In the genomic region with DNA sequence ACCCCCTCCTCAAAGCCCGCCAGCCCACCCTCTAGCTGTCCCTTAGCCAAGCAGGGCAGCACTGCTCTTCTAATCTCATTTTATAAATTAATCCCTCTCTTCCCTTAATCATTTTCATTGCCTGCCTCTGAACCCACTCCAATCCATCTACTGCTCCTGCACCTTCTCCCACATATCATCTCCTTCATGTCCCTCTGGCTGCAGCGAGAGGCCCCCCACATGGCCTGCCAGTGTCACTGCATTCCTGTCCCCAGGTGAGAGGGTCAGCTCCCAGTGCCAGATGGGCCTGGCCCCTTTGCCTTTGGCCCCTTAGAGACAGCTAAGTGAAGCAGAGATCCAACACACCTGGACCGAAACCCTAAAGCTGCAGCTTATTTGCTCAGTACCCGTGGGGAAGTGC, we compare ENCODE assay signal across 17 cellular contexts.
A peak's percentile ranks its signal among the peaks of the same experiment; 100 is the strongest.
DNase-seq lines count a peak whose midpoint lies in the region; ATAC-seq and TF ChIP-seq lines count a peak whose summit lies in the region.
"Had no signal": no experiment of that assay in that cellular context is flagged by ENCODE, and none has a peak within 500 bp of the region (broad histone marks: within the 10 kb centered on the region; RNA-seq: fewer than 3 reads in every experiment).

No MANE protein-coding gene starts in this region.

- peak overlapping the region; percentile 37 for H3K27ac Mint-ChIP-seq in T-helper 17 cell
- H3K27ac Mint-ChIP-seq in endodermal cell = no peak overlapping the region
- H3K27ac Mint-ChIP-seq: CD14-positive monocyte; CD4-positive, alpha-beta memory T cell had no signal

- H3K9me2 ChIP-seq in Loucy (replicated peaks; ENCODE audit: low read depth, low read length) (no peaks in the 10 kb centered on the region), hepatocyte (replicated peaks; ENCODE audit: insufficient read depth) (no peaks in the 10 kb centered on the region)

- H3K36me3 Mint-ChIP-seq in T-helper 17 cell (ENCODE audit: low read depth) (peaks cover 3% of the 10 kb centered on the region), endodermal cell (ENCODE audit: low read depth) (no peaks in the 10 kb centered on the region)
- H3K36me3 Mint-ChIP-seq: CD14-positive monocyte; CD4-positive, alpha-beta memory T cell had no signal

- H3K4me3 Mint-ChIP-seq in T-helper 17 cell = no peak overlapping the region
- H3K4me3 Mint-ChIP-seq in endodermal cell = no peak overlapping the region
- H3K4me3 Mint-ChIP-seq: CD14-positive monocyte; CD4-positive, alpha-beta memory T cell had no signal

- H3K4me1 Mint-ChIP-seq in T-helper 17 cell = no peaks in the 10 kb centered on the region
- H3K4me1 Mint-ChIP-seq in endodermal cell = peaks cover 12% of the 10 kb centered on the region
- H3K4me1 Mint-ChIP-seq: CD14-positive monocyte; CD4-positive, alpha-beta memory T cell had no signal

- H3K4me2 ChIP-seq in Loucy (ENCODE audit: low read depth, low read length, poor library complexity, severe bottlenecking) (no peak overlapping the region), parathyroid adenoma (ENCODE audit: low read length) (no peak overlapping the region), hepatocyte (no peak overlapping the region)
- H3K4me2 ChIP-seq: BLaER1 had no signal

- WGBS in endodermal cell (ENCODE audit: insufficient coverage in 1 of 2, insufficient read length in 1 of 2), 2 experiments = 71 to 77% methylated on average over 1 to 4 of the region's 4 CpGs
- WGBS in hepatocyte (ENCODE audit: low lambda C conversion rate, missing lambda C conversion rate) = 52% methylated on average over 4 of the region's 4 CpGs

- H4K20me1 ChIP-seq in Loucy (ENCODE audit: insufficient read depth, low read length, poor library complexity, severe bottlenecking) (no peaks in the 10 kb centered on the region), hepatocyte (ENCODE audit: insufficient read depth, poor library complexity, severe bottlenecking) (no peaks in the 10 kb centered on the region)

- H3K9ac ChIP-seq in Loucy (ENCODE audit: low read depth, low read length, poor library complexity, severe bottlenecking) (no peak overlapping the region), endodermal cell (ENCODE audit: extremely low read depth, low read length, poor library complexity, severe bottlenecking) (no peak overlapping the region), parathyroid adenoma (no peak overlapping the region)
- H3K9ac ChIP-seq: BLaER1, GM23248 had no signal

- H3K27ac ChIP-seq in endodermal cell (ENCODE audit: low read depth, low read length) (no peak overlapping the region), parathyroid adenoma (peak overlapping the region; percentile 99), hepatocyte (no peak overlapping the region)
- H3K27ac ChIP-seq: BLaER1, GM23248, HL-60 had no signal

- H3K36me3 ChIP-seq in Loucy (ENCODE audit: insufficient read depth, low read length) (no peaks in the 10 kb centered on the region), endodermal cell (ENCODE audit: control insufficient read depth, insufficient read depth, low read length) (no peaks in the 10 kb centered on the region), parathyroid adenoma (ENCODE audit: control insufficient read depth, insufficient read depth, low read length) (no peaks in the 10 kb centered on the region), hepatocyte (replicated peaks; ENCODE audit: insufficient read depth, low read depth) (no peaks in the 10 kb centered on the region)
- H3K36me3 ChIP-seq: BLaER1 had no signal

- H3K4me1 ChIP-seq in Loucy (ENCODE audit: insufficient read depth, low read length, poor library complexity, severe bottlenecking) = no peaks in the 10 kb centered on the region
- no peaks in the 10 kb centered on the region for H3K4me1 ChIP-seq in endodermal cell (ENCODE audit: control insufficient read depth, insufficient read depth, low read length)
- peaks cover 53% of the 10 kb centered on the region for H3K4me1 ChIP-seq in parathyroid adenoma
- peaks cover 7% of the 10 kb centered on the region for H3K4me1 ChIP-seq in hepatocyte (ENCODE audit: insufficient read depth)

- peaks cover 49% of the 10 kb centered on the region for H3K9me3 Mint-ChIP-seq in endodermal cell
- H3K9me3 Mint-ChIP-seq: CD14-positive monocyte; CD4-positive, alpha-beta memory T cell had no signal

- TF ChIP-seq CTCF in Loucy (conservative IDR thresholded peaks at IDR 0.05; ENCODE audit: low read length) (peak; percentile 21; the same call in 1 of the 2 replicates), endodermal cell (conservative IDR thresholded peaks at IDR 0.05) (peak; percentile 49), parathyroid adenoma (IDR thresholded peaks at IDR 0.05) (no peak), hepatocyte (IDR thresholded peaks at IDR 0.05; ENCODE audit: poor library complexity) (no peak)

- H3K27me3 Mint-ChIP-seq in T-helper 17 cell (no peaks in the 10 kb centered on the region), endodermal cell (ENCODE audit: insufficient read depth) (no peaks in the 10 kb centered on the region)

- no peaks in the 10 kb centered on the region for H3K27me3 ChIP-seq in Loucy (ENCODE audit: insufficient read depth, low read length, poor library complexity, severe bottlenecking)
- H3K27me3 ChIP-seq in endodermal cell (ENCODE audit: control insufficient read depth, insufficient read depth, low read length, poor library complexity, severe bottlenecking) = no peaks in the 10 kb centered on the region
- no peaks in the 10 kb centered on the region for H3K27me3 ChIP-seq in parathyroid adenoma (ENCODE audit: control insufficient read depth, insufficient read depth, low read length)
- H3K27me3 ChIP-seq in hepatocyte = no peaks in the 10 kb centered on the region

- ATAC-seq in T-helper 17 cell = no peak

- H3K4me3 ChIP-seq in Loucy (ENCODE audit: low read length, poor library complexity, severe bottlenecking) (no peak overlapping the region), endodermal cell (ENCODE audit: low read length) (no peak overlapping the region), parathyroid adenoma (ENCODE audit: low read depth, low read length) (no peak overlapping the region), hepatocyte (no peak overlapping the region)
- H3K4me3 ChIP-seq: BLaER1, GM23248 had no signal

- DNase-seq in T-helper 17 cell = no peak
- DNase-seq in endodermal cell = no peak
- DNase-seq in DMS79 (lab: John Stamatoyannopoulos, UW) = no peak
- no peak for DNase-seq in hepatocyte (ENCODE audit: low spot score)
- no peak for DNase-seq in SIG-M5 (lab: John Stamatoyannopoulos, UW)
- DNase-seq in DMS79 treated with DMSO at 0.1 percent for 48 hours (lab: John Stamatoyannopoulos, UW) = no peak
- DNase-seq: AML-193; CD4-positive, alpha-beta memory T cell; DMS153; DND-41; GM23248; HCEC 1CT had no signal

- H2AFZ ChIP-seq in Loucy (ENCODE audit: low read length) (no peak overlapping the region), parathyroid adenoma (no peak overlapping the region), hepatocyte (no peak overlapping the region)
- H2AFZ ChIP-seq: GM23248 had no signal

- H3K79me2 ChIP-seq in Loucy (ENCODE audit: insufficient read depth, low read length) = no peaks in the 10 kb centered on the region
- no peaks in the 10 kb centered on the region for H3K79me2 ChIP-seq in parathyroid adenoma
- no peaks in the 10 kb centered on the region for H3K79me2 ChIP-seq in hepatocyte

- H3F3A ChIP-seq in Loucy (ENCODE audit: low read depth) = no peaks in the 10 kb centered on the region

- no peaks in the 10 kb centered on the region for H3K9me3 ChIP-seq in Loucy (ENCODE audit: insufficient read depth, low read depth, low read length)
- no peaks in the 10 kb centered on the region for H3K9me3 ChIP-seq in T-helper 17 cell (ENCODE audit: control insufficient read depth, low read length, poor library complexity, severe bottlenecking)
- no peaks in the 10 kb centered on the region for H3K9me3 ChIP-seq in endodermal cell (ENCODE audit: control insufficient read depth, low read length)
- no peaks in the 10 kb centered on the region for H3K9me3 ChIP-seq in parathyroid adenoma (ENCODE audit: control insufficient read depth, low read length)
- no peaks in the 10 kb centered on the region for H3K9me3 ChIP-seq in hepatocyte (ENCODE audit: low read depth)
- H3K9me3 ChIP-seq: BLaER1 had no signal

Comparison
In these comparisons a context has a peak if more than half of its experiments do, and no peak if none do; other contexts are left out.
1. CTCF ChIP-seq: peak in Loucy (single experiment) and endodermal cell (single experiment); none in parathyroid adenoma (single experiment) and hepatocyte (single experiment).